Comparison of ENCODE assay signal across 8 cellular contexts in the genomic region with DNA sequence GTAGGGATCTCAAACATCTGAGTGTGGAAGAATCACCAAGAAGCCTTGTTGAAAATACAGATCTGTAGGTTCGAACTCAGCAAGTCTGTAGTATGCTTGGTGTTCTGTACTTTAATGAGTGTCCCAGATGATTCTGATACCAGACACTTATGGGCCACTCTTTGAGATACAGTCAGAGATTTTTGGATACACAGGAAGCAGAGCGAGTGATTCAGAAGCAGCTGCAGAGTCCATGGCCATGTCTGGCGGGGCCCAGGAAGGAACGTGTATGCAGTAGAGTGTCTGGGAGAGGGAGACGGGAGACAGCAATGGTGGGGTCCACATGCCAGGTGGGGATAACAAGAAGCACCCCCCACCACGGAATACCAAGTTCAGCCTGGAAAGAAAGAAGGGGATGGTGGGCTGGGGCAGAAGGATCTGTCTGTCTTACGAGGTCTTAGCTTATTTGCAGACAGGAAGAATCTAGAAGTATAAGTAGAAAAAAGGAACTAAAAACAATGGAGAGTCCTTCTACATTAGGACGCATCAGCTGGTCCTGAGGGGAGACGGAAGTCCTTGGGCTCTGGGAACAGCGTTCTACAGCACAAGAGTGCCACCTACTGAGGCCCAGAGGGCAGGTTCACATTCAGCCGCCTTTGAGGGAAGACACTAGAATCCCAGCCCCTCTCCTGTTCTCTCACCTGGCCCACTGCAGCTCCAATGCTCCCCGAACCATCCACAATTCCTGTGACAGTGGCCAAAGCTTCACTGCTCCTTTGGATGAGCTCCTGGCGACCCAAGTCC. TPM values are rescaled to one million over a fixed set of nuclear protein-coding genes. Genes with fewer than 3 reads are reported as not detected.
DNase-seq lines count a peak whose midpoint lies in the region; ATAC-seq and TF ChIP-seq lines count a peak whose summit lies in the region.

No MANE protein-coding gene starts in this region.

- no peak overlapping the region for H2AFZ ChIP-seq in OCI-LY1 (ENCODE audit: low read length)

- H3K4me3 ChIP-seq in OCI-LY1 (ENCODE audit: low read depth, low read length, poor library complexity, severe bottlenecking) = no peak overlapping the region
- H3K4me3 ChIP-seq in endodermal cell (ENCODE audit: low read length) = no peak overlapping the region
- H3K4me3 ChIP-seq in naive thymus-derived CD4-positive, alpha-beta T cell (ENCODE audit: low read length) = no peak overlapping the region

- TF ChIP-seq CTCF in GM12874 (IDR thresholded peaks at IDR 0.05; ENCODE audit: insufficient read depth, low read depth, low read length) = peak; percentile 53
- peak; percentile 83 for TF ChIP-seq CTCF in OCI-LY1 (IDR thresholded peaks at IDR 0.05; ENCODE audit: low read length)
- TF ChIP-seq CTCF in endodermal cell (conservative IDR thresholded peaks at IDR 0.05) = peak; percentile 87

- H3K27me3 ChIP-seq in OCI-LY1 (ENCODE audit: insufficient read depth, low read length) (no peaks in the 10 kb centered on the region), endodermal cell (ENCODE audit: control insufficient read depth, insufficient read depth, low read length, poor library complexity, severe bottlenecking) (no peaks in the 10 kb centered on the region)
- no peaks in the 10 kb centered on the region for H3K27me3 ChIP-seq in naive thymus-derived CD4-positive, alpha-beta T cell (ENCODE audit: control insufficient read depth in 2 of 2, insufficient read depth in 2 of 2, low read length in 2 of 2)

- H3K36me3 ChIP-seq in OCI-LY1 (ENCODE audit: insufficient read depth, low read length) (no peaks in the 10 kb centered on the region), endodermal cell (ENCODE audit: control insufficient read depth, insufficient read depth, low read length) (peaks cover 69% of the 10 kb centered on the region)
- peaks cover 0 to 52% (median 8%) of the 10 kb centered on the region in 3 experiments for H3K36me3 ChIP-seq in naive thymus-derived CD4-positive, alpha-beta T cell (ENCODE audit: control insufficient read depth in 2 of 3, insufficient read depth in 3 of 3, low read length in 3 of 3)

- no peak overlapping the region for H3K27ac ChIP-seq in OCI-LY1 (ENCODE audit: low read depth, low read length, poor library complexity, severe bottlenecking)
- H3K27ac ChIP-seq in endodermal cell (ENCODE audit: low read depth, low read length) = no peak overlapping the region
- H3K27ac ChIP-seq in naive thymus-derived CD4-positive, alpha-beta T cell (ENCODE audit: low read depth, low read length) = no peak overlapping the region

- DNase-seq in A172 (ENCODE audit: low spot score) (peak; percentile 14), endodermal cell (peak; percentile 84)
- no peak for DNase-seq in naive thymus-derived CD4-positive, alpha-beta T cell
- no peak for DNase-seq in effector memory CD8-positive, alpha-beta T cell
- no peak for DNase-seq in activated CD4-positive, alpha-beta memory T cell treated with anti-CD3 and anti-CD28 coated beads, Interleukin-2, amount 10 ng/mL, durations not matched to agents 7 days and 5 days

- H3K79me2 ChIP-seq in OCI-LY1 (ENCODE audit: insufficient read depth, low read length) = no peaks in the 10 kb centered on the region

- no peaks in the 10 kb centered on the region for H3K9me2 ChIP-seq in OCI-LY1 (ENCODE audit: low read depth, low read length)

- 79% methylated on average over 9 to 13 of the region's 13 CpGs for WGBS in endodermal cell (ENCODE audit: insufficient coverage in 1 of 2, insufficient read length in 1 of 2), 2 experiments

- POLR2A ChIA-PET in naive thymus-derived CD4-positive, alpha-beta T cell (lab: Charles Lee) = interaction anchor here (0.7 to 1.5 kb wide), 3 partner anchors 23 to 60 kb away, joined by 3 to 12 read pairs (median 3); no protein-coding TSS in a partner anchor
- POLR2A ChIA-PET in activated CD4-positive, alpha-beta memory T cell treated with anti-CD3 and anti-CD28 coated beads, Interleukin-2, amount 10 ng/mL, durations not matched to agents 7 days and 5 days (lab: Charles Lee) = interaction anchor here (0.7 kb wide), 1 partner anchor 47 kb away, joined by 3 read pairs; no protein-coding TSS in a partner anchor

- H3K9me3 ChIP-seq in OCI-LY1 (ENCODE audit: low read length) (no peaks in the 10 kb centered on the region), endodermal cell (ENCODE audit: control insufficient read depth, low read length) (no peaks in the 10 kb centered on the region)
- H3K9me3 ChIP-seq in naive thymus-derived CD4-positive, alpha-beta T cell (ENCODE audit: control insufficient read depth in 2 of 3, low read length in 3 of 3) = no peaks in the 10 kb centered on the region

- H3K9me3 Mint-ChIP-seq in endodermal cell = peaks cover 2% of the 10 kb centered on the region
- no peaks in the 10 kb centered on the region for H3K9me3 Mint-ChIP-seq in naive thymus-derived CD4-positive, alpha-beta T cell
- no peaks in the 10 kb centered on the region for H3K9me3 Mint-ChIP-seq in effector memory CD8-positive, alpha-beta T cell
- no peaks in the 10 kb centered on the region for H3K9me3 Mint-ChIP-seq in activated CD4-positive, alpha-beta memory T cell treated with anti-CD3 and anti-CD28 coated beads, Interleukin-2, amount 10 ng/mL, durations not matched to agents 7 days and 5 days

- no peak overlapping the region for H3K4me3 Mint-ChIP-seq in endodermal cell
- no peak overlapping the region for H3K4me3 Mint-ChIP-seq in naive thymus-derived CD4-positive, alpha-beta T cell
- no peak overlapping the region for H3K4me3 Mint-ChIP-seq in effector memory CD8-positive, alpha-beta T cell
- no peak overlapping the region for H3K4me3 Mint-ChIP-seq in activated CD4-positive, alpha-beta memory T cell treated with anti-CD3 and anti-CD28 coated beads, Interleukin-2, amount 10 ng/mL, durations not matched to agents 7 days and 5 days

- H3K27me3 Mint-ChIP-seq in endodermal cell (ENCODE audit: insufficient read depth) = no peaks in the 10 kb centered on the region
- no peaks in the 10 kb centered on the region for H3K27me3 Mint-ChIP-seq in naive thymus-derived CD4-positive, alpha-beta T cell
- H3K27me3 Mint-ChIP-seq in effector memory CD8-positive, alpha-beta T cell = no peaks in the 10 kb centered on the region
- H3K27me3 Mint-ChIP-seq in activated CD4-positive, alpha-beta memory T cell treated with anti-CD3 and anti-CD28 coated beads, Interleukin-2, amount 10 ng/mL, durations not matched to agents 7 days and 5 days = no peaks in the 10 kb centered on the region

- no peaks in the 10 kb centered on the region for H3F3A ChIP-seq in OCI-LY1 (ENCODE audit: insufficient read depth, low read length)

- intact Hi-C loops in naive thymus-derived CD4-positive, alpha-beta T cell (cut with micrococcal nuclease) = no loop called here

- no peaks in the 10 kb centered on the region for H4K20me1 ChIP-seq in OCI-LY1 (ENCODE audit: insufficient read depth, low read length)

- no peak overlapping the region for H3K27ac Mint-ChIP-seq in endodermal cell
- no peak overlapping the region for H3K27ac Mint-ChIP-seq in naive thymus-derived CD4-positive, alpha-beta T cell
- peak overlapping the region in 1 of 2 donors; percentile 17 for H3K27ac Mint-ChIP-seq in effector memory CD8-positive, alpha-beta T cell
- H3K27ac Mint-ChIP-seq in activated CD4-positive, alpha-beta memory T cell treated with anti-CD3 and anti-CD28 coated beads, Interleukin-2, amount 10 ng/mL, durations not matched to agents 7 days and 5 days = no peak overlapping the region

- peak; percentile 88 for ATAC-seq in naive thymus-derived CD4-positive, alpha-beta T cell
- ATAC-seq in effector memory CD8-positive, alpha-beta T cell (replicated peaks) = no peak
- ATAC-seq in HG03025 (IDR thresholded peaks at IDR 0.05; ENCODE audit: low FRiP score, unreplicated experiment) = no peak

- no peak overlapping the region for H3K4me2 ChIP-seq in OCI-LY1 (ENCODE audit: low read length)

- H3K36me3 Mint-ChIP-seq in endodermal cell (ENCODE audit: low read depth) = peaks cover 74% of the 10 kb centered on the region
- peaks cover 12 to 54% (median 34%) of the 10 kb centered on the region in 5 donors for H3K36me3 Mint-ChIP-seq in naive thymus-derived CD4-positive, alpha-beta T cell
- peaks cover 25% of the 10 kb centered on the region for H3K36me3 Mint-ChIP-seq in effector memory CD8-positive, alpha-beta T cell (ENCODE audit: insufficient read depth)
- peaks cover 49% of the 10 kb centered on the region for H3K36me3 Mint-ChIP-seq in activated CD4-positive, alpha-beta memory T cell treated with anti-CD3 and anti-CD28 coated beads, Interleukin-2, amount 10 ng/mL, durations not matched to agents 7 days and 5 days (ENCODE audit: low read depth)

- H3K4me1 ChIP-seq in OCI-LY1 (ENCODE audit: insufficient read depth, low read length, severe bottlenecking) (no peaks in the 10 kb centered on the region), endodermal cell (ENCODE audit: control insufficient read depth, insufficient read depth, low read length) (no peaks in the 10 kb centered on the region)
- no peaks in the 10 kb centered on the region for H3K4me1 ChIP-seq in naive thymus-derived CD4-positive, alpha-beta T cell (ENCODE audit: control insufficient read depth in 2 of 2, insufficient read depth in 2 of 2, low read length in 2 of 2)

- CTCF ChIA-PET in naive thymus-derived CD4-positive, alpha-beta T cell (lab: Charles Lee) = no interaction called here
- CTCF ChIA-PET in activated CD4-positive, alpha-beta memory T cell treated with anti-CD3 and anti-CD28 coated beads, Interleukin-2, amount 10 ng/mL, durations not matched to agents 7 days and 5 days (lab: Charles Lee) = no interaction called here

- H3K9ac ChIP-seq in OCI-LY1 (ENCODE audit: low read length) (no peak overlapping the region), endodermal cell (ENCODE audit: extremely low read depth, low read length, poor library complexity, severe bottlenecking) (no peak overlapping the region)

- H3K4me1 Mint-ChIP-seq in endodermal cell = no peaks in the 10 kb centered on the region
- H3K4me1 Mint-ChIP-seq in naive thymus-derived CD4-positive, alpha-beta T cell = peaks cover 0 to 2% (median 0%) of the 10 kb centered on the region in 7 donors
- no peaks in the 10 kb centered on the region for H3K4me1 Mint-ChIP-seq in effector memory CD8-positive, alpha-beta T cell (ENCODE audit: low read depth in 2 of 2)
- no peaks in the 10 kb centered on the region for H3K4me1 Mint-ChIP-seq in activated CD4-positive, alpha-beta memory T cell treated with anti-CD3 and anti-CD28 coated beads, Interleukin-2, amount 10 ng/mL, durations not matched to agents 7 days and 5 days

RNA-seq across cellular contexts. Expression of a gene that starts 55.4 kb away (rescaled TPM):
- total RNA-seq in A172 (2014; rRNA removed; shearing (Covaris generic)) = 7.6 and 10.8 TPM in 2 replicates
- 10 to 100 TPM; 55.4 to 60.5 TPM for total RNA-seq in endodermal cell
- polyA plus RNA-seq in endodermal cell (2013, experiment 1 of 2) = 59.6 TPM
- 57.5 TPM for polyA plus RNA-seq in endodermal cell (2013, experiment 2 of 2)
- 10 to 100 TPM; 26.8 to 72.7 (median 39.4) TPM for total RNA-seq in naive thymus-derived CD4-positive, alpha-beta T cell
- 10 to 100 TPM; 18.5 to 20.7 TPM for polyA plus RNA-seq in naive thymus-derived CD4-positive, alpha-beta T cell
- total RNA-seq in activated CD4-positive, alpha-beta memory T cell treated with anti-CD3 and anti-CD28 coated beads, Interleukin-2, amount 10 ng/mL, durations not matched to agents 7 days and 5 days = 10 to 100 TPM; 28.8 to 30.7 TPM

Comparison
In these comparisons a context has a peak if more than half of its experiments do, and no peak if none do; other contexts are left out.
1. DNase-seq: peak in A172 (single experiment) and endodermal cell (single experiment); none in naive thymus-derived CD4-positive, alpha-beta T cell (0 of 9), effector memory CD8-positive, alpha-beta T cell (0 of 3) and activated CD4-positive, alpha-beta memory T cell treated with anti-CD3 and anti-CD28 coated beads, Interleukin-2, amount 10 ng/mL, durations not matched to agents 7 days and 5 days (single experiment).
2. Peak in every context shown above with its lines, with median percentiles within 50 percentile points of each other: CTCF ChIP-seq.